ENCODE assay signal across 25 cellular contexts in genomic region chr7:26531926-26532325, GRCh38.
"Had no signal": no experiment of that assay in that cellular context is flagged by ENCODE, and none has a peak within 500 bp of the region (broad histone marks: within the 10 kb centered on the region; RNA-seq: fewer than 3 reads in every experiment).

No MANE protein-coding gene starts in this region.

- H3K9me3 ChIP-seq: MG63 had no signal

- H3K27ac ChIP-seq: KMS-11, PC-9, VCaP had no signal

- H3K4me3 ChIP-seq: MG63, PC-9 had no signal

- FAIRE-seq: astrocyte had no signal

- H3K4me3 Mint-ChIP-seq: activated CD4-positive, alpha-beta memory T cell treated with anti-CD3 and anti-CD28 coated beads, Interleukin-2, amount 10 ng/mL, durations not matched to agents 7 days and 5 days; activated CD4-positive, alpha-beta T cell treated with anti-CD3 and anti-CD28 coated beads for 36 hours; activated naive CD4-positive, alpha-beta T cell treated with anti-CD3 and anti-CD28 coated beads for 36 hours; activated naive CD8-positive, alpha-beta T cell; activated T-helper 17 cell treated with anti-CD3 and anti-CD28 coated beads, Interleukin-2, amount 50 U/mL, for 72 hours had no signal

- H3K36me3 Mint-ChIP-seq: activated naive CD8-positive, alpha-beta T cell; brain had no signal

- H3K27ac Mint-ChIP-seq: activated CD4-positive, alpha-beta memory T cell treated with anti-CD3 and anti-CD28 coated beads, Interleukin-2, amount 10 ng/mL, durations not matched to agents 7 days and 5 days; activated CD4-positive, alpha-beta T cell treated with anti-CD3 and anti-CD28 coated beads for 36 hours; activated naive CD4-positive, alpha-beta T cell treated with anti-CD3 and anti-CD28 coated beads for 36 hours; activated naive CD8-positive, alpha-beta T cell; activated T-helper 17 cell treated with anti-CD3 and anti-CD28 coated beads, Interleukin-2, amount 50 U/mL, for 72 hours had no signal

- DNase-seq: activated CD4-positive, alpha-beta memory T cell treated with anti-CD3 and anti-CD28 coated beads, Interleukin-2, amount 10 ng/mL, durations not matched to agents 7 days and 5 days; activated CD4-positive, alpha-beta T cell treated with anti-CD3 and anti-CD28 coated beads for 36 hours; activated CD4-positive, alpha-beta T cell treated with anti-CD3 and anti-CD28 coated beads, Interleukin-2, amount 50 U/mL, for 1 hour; activated gamma-delta T cell; activated naive CD4-positive, alpha-beta T cell treated with anti-CD3 and anti-CD28 coated beads for 36 hours; activated T-cell treated with anti-CD3 and anti-CD28 coated beads for 4 hours; activated T-cell treated with anti-CD3 and anti-CD28 coated beads, Interleukin-2, amount 50 U/mL, for 48 hours; amygdala; MG63; MV-4-11; NCI-H1417 treated with DMSO at 0.1 percent for 48 hours; NCI-H1694; NCI-H2029; NCI-H2107; NCI-H446; NCI-H526; PC-9; SIG-M5; T-helper 1 cell had no signal

- H3K4me1 Mint-ChIP-seq: activated CD4-positive, alpha-beta memory T cell treated with anti-CD3 and anti-CD28 coated beads, Interleukin-2, amount 10 ng/mL, durations not matched to agents 7 days and 5 days; activated CD4-positive, alpha-beta T cell treated with anti-CD3 and anti-CD28 coated beads for 36 hours; activated T-helper 17 cell treated with anti-CD3 and anti-CD28 coated beads, Interleukin-2, amount 50 U/mL, for 72 hours had no signal

- H3K9me3 Mint-ChIP-seq: activated CD4-positive, alpha-beta memory T cell treated with anti-CD3 and anti-CD28 coated beads, Interleukin-2, amount 10 ng/mL, durations not matched to agents 7 days and 5 days; activated naive CD4-positive, alpha-beta T cell treated with anti-CD3 and anti-CD28 coated beads for 36 hours; activated T-helper 17 cell treated with anti-CD3 and anti-CD28 coated beads, Interleukin-2, amount 50 U/mL, for 72 hours; brain had no signal

- ATAC-seq: activated CD4-positive, alpha-beta T cell treated with anti-CD3 and anti-CD28 coated beads for 36 hours; activated T-helper 17 cell treated with anti-CD3 and anti-CD28 coated beads, Interleukin-2, amount 50 U/mL, for 72 hours had no signal

- H3K36me3 ChIP-seq: MG63 had no signal
